Comparison of ENCODE assay signal across 1 cellular context in the genomic region with DNA sequence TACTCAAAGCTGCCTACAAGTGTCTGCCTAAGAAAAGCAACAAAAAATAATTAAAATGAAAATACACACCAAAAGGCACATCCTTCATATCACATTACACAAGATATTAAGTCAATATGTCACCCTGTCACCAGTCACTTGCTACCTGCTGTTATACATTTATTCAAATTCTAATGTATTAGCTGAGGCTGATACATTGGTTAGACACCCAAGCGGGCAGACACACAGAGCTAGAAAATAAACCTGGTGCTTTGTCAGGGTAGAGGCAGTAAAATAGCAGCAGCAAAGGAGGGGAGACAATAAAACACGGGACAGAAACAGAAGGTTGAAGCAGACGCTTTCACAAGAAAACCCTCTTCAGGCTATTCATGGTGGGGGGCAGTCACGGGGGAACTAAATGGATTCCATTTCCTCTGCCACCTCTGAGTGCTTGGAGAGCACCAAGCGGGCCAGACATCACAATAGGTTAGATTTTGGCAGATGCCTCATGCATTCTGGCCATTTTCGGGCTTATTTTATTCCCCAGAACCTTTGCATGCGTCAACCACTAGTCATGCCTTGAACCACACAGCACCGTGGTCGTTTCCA.
TF ChIP-seq lines count a peak whose summit lies in the region.

No MANE protein-coding gene starts in this region.

TF ChIP-seq in GM23338, 12 proteins besides CTCF, POLR2A, EP300 and RAD21:
- TF ChIP-seq, protein P1, sequence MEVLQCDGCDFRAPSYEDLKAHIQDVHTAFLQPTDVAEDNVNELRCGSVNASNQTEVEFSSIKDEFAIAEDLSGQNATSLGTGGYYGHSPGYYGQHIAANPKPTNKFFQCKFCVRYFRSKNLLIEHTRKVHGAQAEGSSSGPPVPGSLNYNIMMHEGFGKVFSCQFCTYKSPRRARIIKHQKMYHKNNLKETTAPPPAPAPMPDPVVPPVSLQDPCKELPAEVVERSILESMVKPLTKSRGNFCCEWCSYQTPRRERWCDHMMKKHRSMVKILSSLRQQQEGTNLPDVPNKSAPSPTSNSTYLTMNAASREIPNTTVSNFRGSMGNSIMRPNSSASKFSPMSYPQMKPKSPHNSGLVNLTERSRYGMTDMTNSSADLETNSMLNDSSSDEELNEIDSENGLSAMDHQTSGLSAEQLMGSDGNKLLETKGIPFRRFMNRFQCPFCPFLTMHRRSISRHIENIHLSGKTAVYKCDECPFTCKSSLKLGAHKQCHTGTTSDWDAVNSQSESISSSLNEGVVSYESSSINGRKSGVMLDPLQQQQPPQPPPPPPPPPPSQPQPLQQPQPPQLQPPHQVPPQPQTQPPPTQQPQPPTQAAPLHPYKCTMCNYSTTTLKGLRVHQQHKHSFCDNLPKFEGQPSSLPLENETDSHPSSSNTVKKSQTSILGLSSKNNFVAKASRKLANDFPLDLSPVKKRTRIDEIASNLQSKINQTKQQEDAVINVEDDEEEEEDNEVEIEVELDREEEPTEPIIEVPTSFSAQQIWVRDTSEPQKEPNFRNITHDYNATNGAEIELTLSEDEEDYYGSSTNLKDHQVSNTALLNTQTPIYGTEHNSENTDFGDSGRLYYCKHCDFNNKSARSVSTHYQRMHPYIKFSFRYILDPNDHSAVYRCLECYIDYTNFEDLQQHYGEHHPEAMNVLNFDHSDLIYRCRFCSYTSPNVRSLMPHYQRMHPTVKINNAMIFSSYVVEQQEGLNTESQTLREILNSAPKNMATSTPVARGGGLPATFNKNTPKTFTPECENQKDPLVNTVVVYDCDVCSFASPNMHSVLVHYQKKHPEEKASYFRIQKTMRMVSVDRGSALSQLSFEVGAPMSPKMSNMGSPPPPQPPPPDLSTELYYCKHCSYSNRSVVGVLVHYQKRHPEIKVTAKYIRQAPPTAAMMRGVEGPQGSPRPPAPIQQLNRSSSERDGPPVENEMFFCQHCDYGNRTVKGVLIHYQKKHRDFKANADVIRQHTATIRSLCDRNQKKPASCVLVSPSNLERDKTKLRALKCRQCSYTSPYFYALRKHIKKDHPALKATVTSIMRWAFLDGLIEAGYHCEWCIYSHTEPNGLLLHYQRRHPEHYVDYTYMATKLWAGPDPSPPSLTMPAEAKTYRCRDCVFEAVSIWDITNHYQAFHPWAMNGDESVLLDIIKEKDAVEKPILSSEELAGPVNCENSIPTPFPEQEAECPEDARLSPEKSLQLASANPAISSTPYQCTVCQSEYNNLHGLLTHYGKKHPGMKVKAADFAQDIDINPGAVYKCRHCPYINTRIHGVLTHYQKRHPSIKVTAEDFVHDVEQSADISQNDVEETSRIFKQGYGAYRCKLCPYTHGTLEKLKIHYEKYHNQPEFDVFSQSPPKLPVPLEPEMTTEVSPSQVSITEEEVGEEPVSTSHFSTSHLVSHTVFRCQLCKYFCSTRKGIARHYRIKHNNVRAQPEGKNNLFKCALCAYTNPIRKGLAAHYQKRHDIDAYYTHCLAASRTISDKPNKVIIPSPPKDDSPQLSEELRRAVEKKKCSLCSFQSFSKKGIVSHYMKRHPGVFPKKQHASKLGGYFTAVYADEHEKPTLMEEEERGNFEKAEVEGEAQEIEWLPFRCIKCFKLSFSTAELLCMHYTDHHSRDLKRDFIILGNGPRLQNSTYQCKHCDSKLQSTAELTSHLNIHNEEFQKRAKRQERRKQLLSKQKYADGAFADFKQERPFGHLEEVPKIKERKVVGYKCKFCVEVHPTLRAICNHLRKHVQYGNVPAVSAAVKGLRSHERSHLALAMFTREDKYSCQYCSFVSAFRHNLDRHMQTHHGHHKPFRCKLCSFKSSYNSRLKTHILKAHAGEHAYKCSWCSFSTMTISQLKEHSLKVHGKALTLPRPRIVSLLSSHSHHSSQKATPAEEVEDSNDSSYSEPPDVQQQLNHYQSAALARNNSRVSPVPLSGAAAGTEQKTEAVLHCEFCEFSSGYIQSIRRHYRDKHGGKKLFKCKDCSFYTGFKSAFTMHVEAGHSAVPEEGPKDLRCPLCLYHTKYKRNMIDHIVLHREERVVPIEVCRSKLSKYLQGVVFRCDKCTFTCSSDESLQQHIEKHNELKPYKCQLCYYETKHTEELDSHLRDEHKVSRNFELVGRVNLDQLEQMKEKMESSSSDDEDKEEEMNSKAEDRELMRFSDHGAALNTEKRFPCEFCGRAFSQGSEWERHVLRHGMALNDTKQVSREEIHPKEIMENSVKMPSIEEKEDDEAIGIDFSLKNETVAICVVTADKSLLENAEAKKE (CRISPR knock-in tag; IDR thresholded peaks at IDR 0.05): no peak
- TF ChIP-seq POLR2AphosphoS5 (IDR thresholded peaks at IDR 0.05; ENCODE audit: low read depth) (no peak), EZH2phosphoT487 (IDR thresholded peaks at IDR 0.05; ENCODE audit: unreplicated experiment) (no peak), JUNB (IDR thresholded peaks at IDR 0.05; ENCODE audit: unreplicated experiment) (no peak), ZNF331 (CRISPR knock-in tag; IDR thresholded peaks at IDR 0.05; ENCODE audit: low read depth) (no peak), CREB1 (CRISPR knock-in tag; IDR thresholded peaks at IDR 0.05; ENCODE audit: low read depth) (no peak), NANOG (IDR thresholded peaks at IDR 0.05; ENCODE audit: borderline replicate concordance) (no peak), EZH2 (IDR thresholded peaks at IDR 0.05; ENCODE audit: low read depth, unreplicated experiment) (no peak), STAT1 (IDR thresholded peaks at IDR 0.05; ENCODE audit: unreplicated experiment) (no peak), ZNF114 (CRISPR knock-in tag; IDR thresholded peaks at IDR 0.05) (no peak)
- TF ChIP-seq, protein P2, sequence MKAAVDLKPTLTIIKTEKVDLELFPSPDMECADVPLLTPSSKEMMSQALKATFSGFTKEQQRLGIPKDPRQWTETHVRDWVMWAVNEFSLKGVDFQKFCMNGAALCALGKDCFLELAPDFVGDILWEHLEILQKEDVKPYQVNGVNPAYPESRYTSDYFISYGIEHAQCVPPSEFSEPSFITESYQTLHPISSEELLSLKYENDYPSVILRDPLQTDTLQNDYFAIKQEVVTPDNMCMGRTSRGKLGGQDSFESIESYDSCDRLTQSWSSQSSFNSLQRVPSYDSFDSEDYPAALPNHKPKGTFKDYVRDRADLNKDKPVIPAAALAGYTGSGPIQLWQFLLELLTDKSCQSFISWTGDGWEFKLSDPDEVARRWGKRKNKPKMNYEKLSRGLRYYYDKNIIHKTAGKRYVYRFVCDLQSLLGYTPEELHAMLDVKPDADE (IDR thresholded peaks at IDR 0.05): no peak
- TF ChIP-seq, protein P3, sequence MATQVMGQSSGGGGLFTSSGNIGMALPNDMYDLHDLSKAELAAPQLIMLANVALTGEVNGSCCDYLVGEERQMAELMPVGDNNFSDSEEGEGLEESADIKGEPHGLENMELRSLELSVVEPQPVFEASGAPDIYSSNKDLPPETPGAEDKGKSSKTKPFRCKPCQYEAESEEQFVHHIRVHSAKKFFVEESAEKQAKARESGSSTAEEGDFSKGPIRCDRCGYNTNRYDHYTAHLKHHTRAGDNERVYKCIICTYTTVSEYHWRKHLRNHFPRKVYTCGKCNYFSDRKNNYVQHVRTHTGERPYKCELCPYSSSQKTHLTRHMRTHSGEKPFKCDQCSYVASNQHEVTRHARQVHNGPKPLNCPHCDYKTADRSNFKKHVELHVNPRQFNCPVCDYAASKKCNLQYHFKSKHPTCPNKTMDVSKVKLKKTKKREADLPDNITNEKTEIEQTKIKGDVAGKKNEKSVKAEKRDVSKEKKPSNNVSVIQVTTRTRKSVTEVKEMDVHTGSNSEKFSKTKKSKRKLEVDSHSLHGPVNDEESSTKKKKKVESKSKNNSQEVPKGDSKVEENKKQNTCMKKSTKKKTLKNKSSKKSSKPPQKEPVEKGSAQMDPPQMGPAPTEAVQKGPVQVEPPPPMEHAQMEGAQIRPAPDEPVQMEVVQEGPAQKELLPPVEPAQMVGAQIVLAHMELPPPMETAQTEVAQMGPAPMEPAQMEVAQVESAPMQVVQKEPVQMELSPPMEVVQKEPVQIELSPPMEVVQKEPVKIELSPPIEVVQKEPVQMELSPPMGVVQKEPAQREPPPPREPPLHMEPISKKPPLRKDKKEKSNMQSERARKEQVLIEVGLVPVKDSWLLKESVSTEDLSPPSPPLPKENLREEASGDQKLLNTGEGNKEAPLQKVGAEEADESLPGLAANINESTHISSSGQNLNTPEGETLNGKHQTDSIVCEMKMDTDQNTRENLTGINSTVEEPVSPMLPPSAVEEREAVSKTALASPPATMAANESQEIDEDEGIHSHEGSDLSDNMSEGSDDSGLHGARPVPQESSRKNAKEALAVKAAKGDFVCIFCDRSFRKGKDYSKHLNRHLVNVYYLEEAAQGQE (IDR thresholded peaks at IDR 0.05; ENCODE audit: unreplicated experiment): no peak
